8 cellular contexts compared by ENCODE assay signal in the genomic region with DNA sequence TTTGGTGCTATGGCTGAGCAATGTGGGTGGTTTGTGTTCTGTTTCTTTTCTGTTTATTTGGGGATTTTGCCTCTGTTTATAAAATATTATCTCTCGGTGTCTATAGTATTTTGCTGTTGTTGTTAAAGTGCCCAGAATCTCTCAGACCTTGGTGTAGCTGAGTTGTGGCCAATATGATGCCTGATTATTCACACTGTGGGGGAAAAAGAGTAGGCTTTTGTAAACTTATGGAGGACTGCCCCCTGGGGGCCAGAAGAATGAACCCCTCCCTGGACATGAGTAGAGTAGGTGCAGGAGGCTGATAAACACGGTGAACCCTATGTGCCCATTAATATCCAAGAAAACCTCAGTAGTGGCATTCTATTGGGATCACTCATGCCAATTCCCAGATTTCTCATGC. TPM values are rescaled to one million over a fixed set of nuclear protein-coding genes. Genes with fewer than 3 reads are reported as not detected.
DNase-seq lines count a peak whose midpoint lies in the region; ATAC-seq and TF ChIP-seq lines count a peak whose summit lies in the region.

No MANE protein-coding gene starts in this region.

- no peaks in the 10 kb centered on the region for H3K36me3 ChIP-seq in OCI-LY1 (ENCODE audit: insufficient read depth, low read length)
- no peaks in the 10 kb centered on the region for H3K36me3 ChIP-seq in esophagus muscularis mucosa

- H3K36me3 Mint-ChIP-seq in nephron progenitor cell (ENCODE audit: low read depth): no peaks in the 10 kb centered on the region
- H3K36me3 Mint-ChIP-seq in activated T-helper 2 cell treated with anti-CD3 and anti-CD28 coated beads, Interferon-gamma antibody, Interleukin-2, Interleukin-4, amounts not matched to agents 10 μg/mL and 5 μg/mL and 100 μg/mL, durations not matched to agents 14 hours and 24 hours and 36 hours (ENCODE audit: low read depth): no peaks in the 10 kb centered on the region
- H3K36me3 Mint-ChIP-seq in activated naive CD4-positive, alpha-beta T cell treated with anti-CD3 and anti-CD28 coated beads for 36 hours (ENCODE audit: low read depth): no peaks in the 10 kb centered on the region

- no peak for TF ChIP-seq EP300 in esophagus muscularis mucosa (IDR thresholded peaks at IDR 0.05)

- H3K9me3 ChIP-seq in OCI-LY1 (ENCODE audit: low read length): no peaks in the 10 kb centered on the region
- H3K9me3 ChIP-seq in esophagus muscularis mucosa: no peaks in the 10 kb centered on the region

- H3K9me2 ChIP-seq in OCI-LY1 (ENCODE audit: low read depth, low read length): no peaks in the 10 kb centered on the region

- peak; percentile 54 for TF ChIP-seq CTCF in GM13977 (IDR thresholded peaks at IDR 0.05; ENCODE audit: extremely low read depth, insufficient read depth, missing control alignments)
- peak; percentile 34; the same call in 1 of the 2 replicates for TF ChIP-seq CTCF in OCI-LY1 (IDR thresholded peaks at IDR 0.05; ENCODE audit: low read length)
- peak; percentile 79 to 82 (median 82) for TF ChIP-seq CTCF in esophagus muscularis mucosa (IDR thresholded peaks at IDR 0.05)
- peak; percentile 44 for TF ChIP-seq CTCF in nephron progenitor cell (IDR thresholded peaks at IDR 0.05)

- TF ChIP-seq POLR2A in esophagus muscularis mucosa (IDR thresholded peaks at IDR 0.05; ENCODE audit: low read depth): no peak

- no peaks in the 10 kb centered on the region for H4K20me1 ChIP-seq in OCI-LY1 (ENCODE audit: insufficient read depth, low read length)

- H3K4me1 ChIP-seq in OCI-LY1 (ENCODE audit: insufficient read depth, low read length, severe bottlenecking): no peaks in the 10 kb centered on the region
- peaks cover 12 to 41% (median 37%) of the 10 kb centered on the region in 4 donors for H3K4me1 ChIP-seq in esophagus muscularis mucosa

- peak overlapping the region; percentile 9 for H3K27ac Mint-ChIP-seq in nephron progenitor cell
- no peak overlapping the region for H3K27ac Mint-ChIP-seq in activated T-helper 2 cell treated with anti-CD3 and anti-CD28 coated beads, Interferon-gamma antibody, Interleukin-2, Interleukin-4, amounts not matched to agents 10 μg/mL and 5 μg/mL and 100 μg/mL, durations not matched to agents 14 hours and 24 hours and 36 hours
- H3K27ac Mint-ChIP-seq in activated naive CD4-positive, alpha-beta T cell treated with anti-CD3 and anti-CD28 coated beads for 36 hours: no peak overlapping the region

- H3K79me2 ChIP-seq in OCI-LY1 (ENCODE audit: insufficient read depth, low read length): no peaks in the 10 kb centered on the region

- in situ Hi-C loops in GM13977 (cut with MboI; ENCODE audit: low pct_unique_long_range_greater_than_20kb, low sequenced_read_pairs, unreplicated experiment): loop anchor here (25.0 kb wide), 1 partner anchor 97 kb away; no protein-coding TSS in a partner anchor

- H3K27me3 ChIP-seq in OCI-LY1 (ENCODE audit: insufficient read depth, low read length) (no peaks in the 10 kb centered on the region), esophagus muscularis mucosa (no peaks in the 10 kb centered on the region)

- CTCF ChIA-PET in activated naive CD4-positive, alpha-beta T cell treated with anti-CD3 and anti-CD28 coated beads for 36 hours (lab: Charles Lee): no interaction called here

- intact Hi-C loops in esophagus muscularis mucosa (cut with DNase I): loop anchor here (2.0 kb wide), 1 partner anchor 50 kb away; no protein-coding TSS in a partner anchor
- intact Hi-C loops in activated T-helper 2 cell treated with anti-CD3 and anti-CD28 coated beads, Interferon-gamma antibody, Interleukin-2, Interleukin-4, amounts not matched to agents 10 μg/mL and 5 μg/mL and 100 μg/mL, durations not matched to agents 14 hours and 24 hours and 36 hours (cut with micrococcal nuclease): no loop called here
- intact Hi-C loops in activated naive CD4-positive, alpha-beta T cell treated with anti-CD3 and anti-CD28 coated beads for 36 hours (cut with micrococcal nuclease): no loop called here

- H3K27me3 Mint-ChIP-seq in nephron progenitor cell (ENCODE audit: low read depth, poor library complexity): peaks cover 15% of the 10 kb centered on the region
- H3K27me3 Mint-ChIP-seq in activated T-helper 2 cell treated with anti-CD3 and anti-CD28 coated beads, Interferon-gamma antibody, Interleukin-2, Interleukin-4, amounts not matched to agents 10 μg/mL and 5 μg/mL and 100 μg/mL, durations not matched to agents 14 hours and 24 hours and 36 hours (ENCODE audit: low read depth): peaks cover 1% of the 10 kb centered on the region
- no peaks in the 10 kb centered on the region for H3K27me3 Mint-ChIP-seq in activated naive CD4-positive, alpha-beta T cell treated with anti-CD3 and anti-CD28 coated beads for 36 hours (ENCODE audit: low read depth)

- 10% methylated on average over 2 of the region's 2 CpGs for WGBS in esophagus muscularis mucosa

- no peak overlapping the region for H3K4me3 Mint-ChIP-seq in nephron progenitor cell
- no peak overlapping the region for H3K4me3 Mint-ChIP-seq in activated T-helper 2 cell treated with anti-CD3 and anti-CD28 coated beads, Interferon-gamma antibody, Interleukin-2, Interleukin-4, amounts not matched to agents 10 μg/mL and 5 μg/mL and 100 μg/mL, durations not matched to agents 14 hours and 24 hours and 36 hours (ENCODE audit: low read depth)
- H3K4me3 Mint-ChIP-seq in activated naive CD4-positive, alpha-beta T cell treated with anti-CD3 and anti-CD28 coated beads for 36 hours: no peak overlapping the region

- H3F3A ChIP-seq in OCI-LY1 (ENCODE audit: insufficient read depth, low read length): no peaks in the 10 kb centered on the region

- H3K4me2 ChIP-seq in OCI-LY1 (ENCODE audit: low read length): no peak overlapping the region

- no peak overlapping the region for H3K9ac ChIP-seq in OCI-LY1 (ENCODE audit: low read length)

- DNase-seq in GM13977 (ENCODE audit: low spot score) (peak; percentile 34), HK-2 (ENCODE audit: unreplicated experiment) (peak; percentile 49), esophagus muscularis mucosa (ENCODE audit: extremely low spot score) (no peak), nephron progenitor cell (peak; percentile 27)
- DNase-seq in activated T-helper 2 cell treated with anti-CD3 and anti-CD28 coated beads, Interferon-gamma antibody, Interleukin-2, Interleukin-4, amounts not matched to agents 10 μg/mL and 5 μg/mL and 100 μg/mL, durations not matched to agents 14 hours and 24 hours and 36 hours (ENCODE audit: low spot score): no peak
- DNase-seq in activated naive CD4-positive, alpha-beta T cell treated with anti-CD3 and anti-CD28 coated beads for 36 hours: no peak

- no peak overlapping the region for H3K4me3 ChIP-seq in OCI-LY1 (ENCODE audit: low read depth, low read length, poor library complexity, severe bottlenecking)
- no peak overlapping the region for H3K4me3 ChIP-seq in esophagus muscularis mucosa

- no peak overlapping the region for H3K27ac ChIP-seq in OCI-LY1 (ENCODE audit: low read depth, low read length, poor library complexity, severe bottlenecking)
- peak overlapping the region; percentile 62 to 87 (median 65) for H3K27ac ChIP-seq in esophagus muscularis mucosa (replicated peaks in 1 of 4)

- peaks cover 10% of the 10 kb centered on the region for H3K4me1 Mint-ChIP-seq in nephron progenitor cell
- no peaks in the 10 kb centered on the region for H3K4me1 Mint-ChIP-seq in activated T-helper 2 cell treated with anti-CD3 and anti-CD28 coated beads, Interferon-gamma antibody, Interleukin-2, Interleukin-4, amounts not matched to agents 10 μg/mL and 5 μg/mL and 100 μg/mL, durations not matched to agents 14 hours and 24 hours and 36 hours (ENCODE audit: low read depth)
- H3K4me1 Mint-ChIP-seq in activated naive CD4-positive, alpha-beta T cell treated with anti-CD3 and anti-CD28 coated beads for 36 hours (ENCODE audit: low read depth): no peaks in the 10 kb centered on the region

- H2AFZ ChIP-seq in OCI-LY1 (ENCODE audit: low read length): no peak overlapping the region

- no peaks in the 10 kb centered on the region for H3K9me3 Mint-ChIP-seq in nephron progenitor cell
- no peaks in the 10 kb centered on the region for H3K9me3 Mint-ChIP-seq in activated T-helper 2 cell treated with anti-CD3 and anti-CD28 coated beads, Interferon-gamma antibody, Interleukin-2, Interleukin-4, amounts not matched to agents 10 μg/mL and 5 μg/mL and 100 μg/mL, durations not matched to agents 14 hours and 24 hours and 36 hours
- peaks cover 4% of the 10 kb centered on the region for H3K9me3 Mint-ChIP-seq in activated naive CD4-positive, alpha-beta T cell treated with anti-CD3 and anti-CD28 coated beads for 36 hours

- ATAC-seq in GM19397 (IDR thresholded peaks at IDR 0.05; ENCODE audit: unreplicated experiment): no peak

RNA-seq across cellular contexts. Expression of a gene that starts 49.0 kb away (rescaled TPM):
- 100 to 1,000 TPM; 295 to 449 (median 378) TPM for total RNA-seq in esophagus muscularis mucosa
- total RNA-seq in activated T-helper 2 cell treated with anti-CD3 and anti-CD28 coated beads, Interferon-gamma antibody, Interleukin-2, Interleukin-4, amounts not matched to agents 10 μg/mL and 5 μg/mL and 100 μg/mL, durations not matched to agents 14 hours and 24 hours and 36 hours: 0.48 and 0.89 TPM in 2 replicates
- total RNA-seq in activated naive CD4-positive, alpha-beta T cell treated with anti-CD3 and anti-CD28 coated beads for 36 hours: under 1 TPM; 0.05 to 0.12 TPM

Comparison
In these comparisons a context has a peak if more than half of its experiments do, and no peak if none do; other contexts are left out.
1. DNase-seq: peak in GM13977 (single experiment), HK-2 (single experiment) and nephron progenitor cell (single experiment); none in esophagus muscularis mucosa (single experiment), activated T-helper 2 cell treated with anti-CD3 and anti-CD28 coated beads, Interferon-gamma antibody, Interleukin-2, Interleukin-4, amounts not matched to agents 10 μg/mL and 5 μg/mL and 100 μg/mL, durations not matched to agents 14 hours and 24 hours and 36 hours (single experiment) and activated naive CD4-positive, alpha-beta T cell treated with anti-CD3 and anti-CD28 coated beads for 36 hours (single experiment).
2. RNA of a gene that starts 49.0 kb away (total RNA-seq): 295 to 449 TPM in esophagus muscularis mucosa; 0.48 to 0.89 TPM in activated T-helper 2 cell treated with anti-CD3 and anti-CD28 coated beads, Interferon-gamma antibody, Interleukin-2, Interleukin-4, amounts not matched to agents 10 μg/mL and 5 μg/mL and 100 μg/mL, durations not matched to agents 14 hours and 24 hours and 36 hours and 0.05 to 0.12 TPM in activated naive CD4-positive, alpha-beta T cell treated with anti-CD3 and anti-CD28 coated beads for 36 hours; every median in the first group is over 100 times any median in the second.
3. Peak in every context shown above with its lines, with median percentiles within 50 percentile points of each other: CTCF ChIP-seq.